Comparison of ENCODE assay signal across 22 cellular contexts in the genomic region with DNA sequence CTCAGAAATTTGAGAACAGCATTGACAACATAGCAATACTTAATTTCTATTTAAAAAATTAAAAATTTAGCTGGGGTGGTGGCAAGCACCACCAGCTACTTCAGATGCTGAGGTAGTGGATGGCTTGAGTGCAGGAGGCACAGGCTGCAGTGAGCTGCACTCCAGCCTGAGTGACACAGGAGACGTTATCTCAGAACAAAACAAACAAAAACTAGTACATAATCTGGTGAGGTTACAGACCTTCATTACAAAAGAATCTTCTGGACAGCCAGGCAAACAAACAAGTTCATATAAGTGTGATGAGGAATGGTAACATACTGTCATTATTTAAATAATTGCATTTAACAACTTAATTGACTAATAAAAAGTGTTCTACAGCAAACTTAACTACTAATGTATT.
"Had no signal": no experiment of that assay in that cellular context is flagged by ENCODE, and none has a peak within 500 bp of the region (broad histone marks: within the 10 kb centered on the region; RNA-seq: fewer than 3 reads in every experiment).

No MANE protein-coding gene starts in this region.

- H3K4me3 ChIP-seq: SJCRH30 had no signal

- H3K27ac ChIP-seq: KMS-11, SJCRH30 had no signal

- H3K36me3 ChIP-seq: SJCRH30 had no signal

- H3K9ac ChIP-seq: KMS-11 had no signal

- H3K4me2 ChIP-seq: KMS-11 had no signal

- ATAC-seq: Right ventricle myocardium inferior, SK-N-SH treated with all-trans-retinoic acid at 6 μM for 48 hours had no signal

- H3K27me3 ChIP-seq: SJCRH30 had no signal

- FAIRE-seq: RCC 7860 had no signal

- DNase-seq: IMR-90, Kasumi-1, MV-4-11, NCI-H1048, NCI-H1105, NCI-H1417, NCI-H1436 treated with DMSO at 0.1 percent for 48 hours, NCI-H1694, NCI-H187 treated with DMSO at 0.1 percent for 48 hours, NCI-H2081 treated with DMSO at 0.1 percent for 48 hours, NCI-H226, NCI-H446, NCI-H510A, NCI-H524 treated with DMSO at 0.1 percent for 48 hours, NCI-H774, SHP77 treated with DMSO at 0.1 percent for 48 hours, SJCRH30, T-helper 1 cell had no signal

- H3K9me3 ChIP-seq: SJCRH30 had no signal

- H3K4me1 ChIP-seq: SJCRH30 had no signal
